In genomic region chr19:10612515-10613119, GRCh38 we compare ENCODE assay signal across 12 cellular contexts. TPM values are rescaled to one million over a fixed set of nuclear protein-coding genes. Genes with fewer than 3 reads are reported as not detected.
DNase-seq lines count a peak whose midpoint lies in the region; ATAC-seq and TF ChIP-seq lines count a peak whose summit lies in the region.
"Had no signal": no experiment of that assay in that cellular context is flagged by ENCODE, and none has a peak within 500 bp of the region (broad histone marks: within the 10 kb centered on the region; RNA-seq: fewer than 3 reads in every experiment).

No MANE protein-coding gene starts in this region.

- peak overlapping the region; percentile 11; the same call in 1 of the 2 replicates for H2AK5ac ChIP-seq in IMR-90 (ENCODE audit: low read depth, low read length)

- TF ChIP-seq POLR2A in IMR-90 (IDR thresholded peaks at IDR 0.05; ENCODE audit: low read depth, low read length) = no peak

- H3K9me3 ChIP-seq in IMR-90 (ENCODE audit: control insufficient read depth, insufficient read depth, low read length) = no peaks in the 10 kb centered on the region
- H3K9me3 ChIP-seq in MM.1S (replicated peaks; ENCODE audit: insufficient read depth, low read length) = no peaks in the 10 kb centered on the region
- H3K9me3 ChIP-seq: SJSA1 had no signal

- H2AFZ ChIP-seq in IMR-90 (replicated peaks; ENCODE audit: low read length, poor library complexity) (peak overlapping the region; percentile 16), MM.1S (ENCODE audit: low read length) (no peak overlapping the region)

- H3K4me3 ChIP-seq in IMR-90 (ENCODE audit: insufficient read depth, low read depth, low read length) (no peak overlapping the region), MM.1S (ENCODE audit: low read length) (no peak overlapping the region)
- H3K4me3 ChIP-seq: SJSA1 had no signal

- no peak overlapping the region for H3K9ac ChIP-seq in IMR-90 (ENCODE audit: low read depth, low read length)
- H3K9ac ChIP-seq in MM.1S (ENCODE audit: low read length) = no peak overlapping the region

- H3K36me3 ChIP-seq in IMR-90 (ENCODE audit: control insufficient read depth, insufficient read depth, low read length) = no peaks in the 10 kb centered on the region; the same call in 1 of the 2 replicates
- H3K36me3 ChIP-seq in MM.1S (replicated peaks; ENCODE audit: insufficient read depth, low read length) = no peaks in the 10 kb centered on the region

- H3K4me1 ChIP-seq in IMR-90 (ENCODE audit: control insufficient read depth, insufficient read depth, low read length) (peaks cover 10% of the 10 kb centered on the region), MM.1S (ENCODE audit: low read length) (no peaks in the 10 kb centered on the region)

- ATAC-seq in IMR-90 (ENCODE audit: low read depth) (peak; percentile 56), esophagus mucosa (peak; percentile 60)
- ATAC-seq in stimulated activated naive B cell treated with anti-CD40 and anti-IgM and Interleukin-4, amounts not matched to agents 10 μg/mL and 1 μg/mL and 100 μg/mL, for 72 hours (replicated peaks) = no peak

- no peak for TF ChIP-seq RAD21 in IMR-90 (IDR thresholded peaks at IDR 0.05; ENCODE audit: low read length)

- no peak overlapping the region for H2AK9ac ChIP-seq in IMR-90 (replicated peaks; ENCODE audit: low read depth, low read length, poor library complexity)

- intact Hi-C loops in IMR-90 (cut with micrococcal nuclease) = no loop called here

- peaks cover 7% of the 10 kb centered on the region for H4K20me1 ChIP-seq in IMR-90 (ENCODE audit: insufficient read depth, low read length)
- H4K20me1 ChIP-seq in MM.1S (ENCODE audit: insufficient read depth, low read length) = no peaks in the 10 kb centered on the region

- H3K4me2 ChIP-seq in IMR-90 (ENCODE audit: low read depth, low read length) (no peak overlapping the region), MM.1S (ENCODE audit: low read depth, low read length) (no peak overlapping the region)

- WGBS in IMR-90 (ENCODE audit: extremely low coverage in 2 of 2, insufficient read length in 1 of 2), 2 experiments = 43% methylated on average over 5 of the region's 15 CpGs; no CpG with 5 or more reads in 1 of the 2 experiments

- peak overlapping the region; percentile 65 for H3K27ac Mint-ChIP-seq in stimulated activated naive B cell treated with anti-CD40 and anti-IgM and Interleukin-4, amounts not matched to agents 10 μg/mL and 1 μg/mL and 100 μg/mL, for 72 hours
- H3K27ac Mint-ChIP-seq in glutamatergic neuron (ENCODE audit: unreplicated experiment) = no peak overlapping the region
- H3K27ac Mint-ChIP-seq in activated CD4-positive, alpha-beta memory T cell treated with anti-CD3 and anti-CD28 coated beads, Interleukin-2, amount 10 ng/mL, durations not matched to agents 7 days and 5 days = no peak overlapping the region

- H2BK15ac ChIP-seq in IMR-90 (ENCODE audit: low read depth, low read length) = no peak overlapping the region

- H3K9me3 Mint-ChIP-seq in stimulated activated naive B cell treated with anti-CD40 and anti-IgM and Interleukin-4, amounts not matched to agents 10 μg/mL and 1 μg/mL and 100 μg/mL, for 72 hours = peaks cover 0 to 2% of the 10 kb centered on the region in 2 donors
- H3K9me3 Mint-ChIP-seq in glutamatergic neuron (ENCODE audit: unreplicated experiment) = peaks cover 2% of the 10 kb centered on the region
- no peaks in the 10 kb centered on the region for H3K9me3 Mint-ChIP-seq in activated CD4-positive, alpha-beta memory T cell treated with anti-CD3 and anti-CD28 coated beads, Interleukin-2, amount 10 ng/mL, durations not matched to agents 7 days and 5 days

- no peak overlapping the region for H3K4me3 Mint-ChIP-seq in stimulated activated naive B cell treated with anti-CD40 and anti-IgM and Interleukin-4, amounts not matched to agents 10 μg/mL and 1 μg/mL and 100 μg/mL, for 72 hours
- H3K4me3 Mint-ChIP-seq in glutamatergic neuron (ENCODE audit: unreplicated experiment) = no peak overlapping the region
- no peak overlapping the region for H3K4me3 Mint-ChIP-seq in activated CD4-positive, alpha-beta memory T cell treated with anti-CD3 and anti-CD28 coated beads, Interleukin-2, amount 10 ng/mL, durations not matched to agents 7 days and 5 days

- H2BK5ac ChIP-seq in IMR-90 (ENCODE audit: low read depth, low read length, poor library complexity, severe bottlenecking) = peak overlapping the region; percentile 59

- H3K18ac ChIP-seq in IMR-90 (ENCODE audit: low read depth, low read length) = no peak overlapping the region

- POLR2A ChIA-PET in IMR-90 (lab: Charles Lee; ENCODE audit: unreplicated experiment) = no interaction called here
- POLR2A ChIA-PET in activated CD4-positive, alpha-beta memory T cell treated with anti-CD3 and anti-CD28 coated beads, Interleukin-2, amount 10 ng/mL, durations not matched to agents 7 days and 5 days (lab: Charles Lee) = interaction anchor here (0.8 to 2.6 kb wide), 5 partner anchors 10 to 40 kb away, joined by 3 to 21 read pairs (median 5); partner anchors contain the start of gene SLC44A2

- H3K56ac ChIP-seq in IMR-90 (ENCODE audit: extremely low read depth, insufficient read depth, low read length) = no peak overlapping the region

- peak overlapping the region; percentile 55; the same call in 1 of the 2 replicates for H3K4ac ChIP-seq in IMR-90 (ENCODE audit: low read depth, low read length)

- H4K91ac ChIP-seq in IMR-90 (ENCODE audit: insufficient read depth, low read depth, low read length) = peak overlapping the region; percentile 36

- TF ChIP-seq CTCF in IMR-90 (conservative IDR thresholded peaks at IDR 0.05; ENCODE audit: low read depth, low read length) (no peak), glutamatergic neuron (IDR thresholded peaks at IDR 0.05; ENCODE audit: partially characterized antibody, unreplicated experiment) (no peak), MM.1S (IDR thresholded peaks at IDR 0.05; ENCODE audit: low read length) (no peak)

- H3K36me3 Mint-ChIP-seq in stimulated activated naive B cell treated with anti-CD40 and anti-IgM and Interleukin-4, amounts not matched to agents 10 μg/mL and 1 μg/mL and 100 μg/mL, for 72 hours = peaks cover 25 to 27% of the 10 kb centered on the region in 2 donors
- no peaks in the 10 kb centered on the region for H3K36me3 Mint-ChIP-seq in glutamatergic neuron (ENCODE audit: unreplicated experiment)
- H3K36me3 Mint-ChIP-seq in activated CD4-positive, alpha-beta memory T cell treated with anti-CD3 and anti-CD28 coated beads, Interleukin-2, amount 10 ng/mL, durations not matched to agents 7 days and 5 days (ENCODE audit: low read depth) = peaks cover 16% of the 10 kb centered on the region

- H2BK20ac ChIP-seq in IMR-90 (ENCODE audit: low read depth, low read length) = no peak overlapping the region

- H3K27ac ChIP-seq in IMR-90 (ENCODE audit: insufficient read depth, low read length) (no peak overlapping the region), MM.1S (ENCODE audit: low read length) (no peak overlapping the region)
- H3K27ac ChIP-seq: HL-60, SJSA1 had no signal

- CTCF ChIA-PET in IMR-90 (lab: Yijun Ruan, JAX) = no interaction called here
- CTCF ChIA-PET in activated CD4-positive, alpha-beta memory T cell treated with anti-CD3 and anti-CD28 coated beads, Interleukin-2, amount 10 ng/mL, durations not matched to agents 7 days and 5 days (lab: Charles Lee) = interaction anchor here (2.1 kb wide), 1 partner anchor 32 kb away, joined by 7 read pairs; no protein-coding TSS in a partner anchor

- H3F3A ChIP-seq in MM.1S (ENCODE audit: insufficient read depth, low read length) = no peaks in the 10 kb centered on the region

- DNase-seq in IMR-90 (no peak), medulla oblongata (ENCODE audit: extremely low spot score) (peak; percentile 71), glutamatergic neuron (no peak), NCI-H748 treated with DMSO at 0.1 percent for 48 hours (lab: John Stamatoyannopoulos, UW) (no peak), MM.1S (no peak)
- no peak for DNase-seq in stimulated activated naive B cell treated with anti-CD40 and anti-IgM and Interleukin-4, amounts not matched to agents 10 μg/mL and 1 μg/mL and 100 μg/mL, for 72 hours
- DNase-seq in activated CD4-positive, alpha-beta memory T cell treated with anti-CD3 and anti-CD28 coated beads, Interleukin-2, amount 10 ng/mL, durations not matched to agents 7 days and 5 days = no peak
- DNase-seq: islet precursor cell, NCI-H1930 had no signal

- peaks cover 27 to 75% of the 10 kb centered on the region in 2 experiments for H3K79me1 ChIP-seq in IMR-90 (ENCODE audit: low read depth in 1 of 2, low read length in 2 of 2)

- dilution Hi-C loops in IMR-90 (cut with HindIII; ENCODE audit: low sequenced_read_pairs, unreplicated experiment) = no loop called here

- no peaks in the 10 kb centered on the region for H3K9me2 ChIP-seq in MM.1S (replicated peaks; ENCODE audit: insufficient read depth, low read length)

- H4K8ac ChIP-seq in IMR-90 (ENCODE audit: low read depth in 2 of 2, low read length in 2 of 2) = peak overlapping the region in 1 of 2 experiments; percentile 73; a peak in 2 of 4 replicates

- H3K27me3 ChIP-seq in IMR-90 (ENCODE audit: control insufficient read depth, insufficient read depth, low read length) = no peaks in the 10 kb centered on the region
- no peaks in the 10 kb centered on the region for H3K27me3 ChIP-seq in MM.1S (replicated peaks; ENCODE audit: insufficient read depth, low read length)
- H3K27me3 ChIP-seq: SJSA1 had no signal

- no peak overlapping the region for H3K23ac ChIP-seq in IMR-90 (ENCODE audit: low read depth, low read length)

- in situ Hi-C loops in IMR-90 (cut with MboI; ENCODE audit: low sequenced_read_pairs) = no loop called here

- no peak overlapping the region; the same call in 1 of the 2 replicates for H2BK120ac ChIP-seq in IMR-90 (ENCODE audit: low read depth, low read length)

- H4K5ac ChIP-seq in IMR-90 (ENCODE audit: low read depth, low read length) = no peak overlapping the region

- 0 out of 2 replicates have a peak overlapping the region, but pooled peaks have one; percentile 62 for H3K14ac ChIP-seq in IMR-90 (replicated peaks; ENCODE audit: low read depth, low read length)

- no peaks in the 10 kb centered on the region for H3K27me3 Mint-ChIP-seq in stimulated activated naive B cell treated with anti-CD40 and anti-IgM and Interleukin-4, amounts not matched to agents 10 μg/mL and 1 μg/mL and 100 μg/mL, for 72 hours
- no peaks in the 10 kb centered on the region for H3K27me3 Mint-ChIP-seq in glutamatergic neuron (ENCODE audit: unreplicated experiment)
- no peaks in the 10 kb centered on the region for H3K27me3 Mint-ChIP-seq in activated CD4-positive, alpha-beta memory T cell treated with anti-CD3 and anti-CD28 coated beads, Interleukin-2, amount 10 ng/mL, durations not matched to agents 7 days and 5 days

- H3K79me2 ChIP-seq in MM.1S (ENCODE audit: low read length) = no peaks in the 10 kb centered on the region

- peaks cover 12 to 51% of the 10 kb centered on the region in 2 donors for H3K4me1 Mint-ChIP-seq in stimulated activated naive B cell treated with anti-CD40 and anti-IgM and Interleukin-4, amounts not matched to agents 10 μg/mL and 1 μg/mL and 100 μg/mL, for 72 hours
- H3K4me1 Mint-ChIP-seq in glutamatergic neuron (ENCODE audit: low read depth, unreplicated experiment) = peaks cover 3% of the 10 kb centered on the region
- H3K4me1 Mint-ChIP-seq in activated CD4-positive, alpha-beta memory T cell treated with anti-CD3 and anti-CD28 coated beads, Interleukin-2, amount 10 ng/mL, durations not matched to agents 7 days and 5 days = peaks cover 28% of the 10 kb centered on the region

- BruUV-seq in IMR-90 (replicated peaks; lab: Mats Ljungman, UMichigan) = no TSS peak

- H3K9me1 ChIP-seq in IMR-90 (ENCODE audit: insufficient read depth, low read length) = peaks cover 12% of the 10 kb centered on the region

RNA-seq across cellular contexts. Expression of gene SLC44A2, which starts 12.7 kb away (rescaled TPM):
- total RNA-seq in IMR-90 (2012; rRNA removed) = 25.8 and 28.5 TPM in 2 replicates
- 62.1 and 62.9 TPM in 2 replicates for polyA plus RNA-seq in IMR-90 (2012; rRNA removed)
- 44.2 and 47.4 TPM in 2 replicates for polyA plus RNA-seq in IMR-90 (2012; cell fraction: cytosol; rRNA removed)
- polyA plus RNA-seq in IMR-90 (2012; cell fraction: nucleus; rRNA removed; ENCODE audit: low replicate concordance) = 90.2 and 94.3 TPM in 2 replicates
- total RNA-seq in esophagus mucosa = 109 TPM
- total RNA-seq in glutamatergic neuron (ENCODE audit: unreplicated experiment) = 129 TPM
- total RNA-seq in activated CD4-positive, alpha-beta memory T cell treated with anti-CD3 and anti-CD28 coated beads, Interleukin-2, amount 10 ng/mL, durations not matched to agents 7 days and 5 days = 100 to 1,000 TPM; 147 to 152 TPM

RNA-seq across cellular contexts. Expression of gene AP1M2, which starts 25.5 kb away (rescaled TPM):
- not detected in 2 replicates for total RNA-seq in IMR-90 (2012; rRNA removed)
- 0.17 and 0.37 TPM in 2 replicates for polyA plus RNA-seq in IMR-90 (2012; rRNA removed)
- polyA plus RNA-seq in IMR-90 (2012; cell fraction: cytosol; rRNA removed) = 0.22 and 0.26 TPM in 2 replicates
- 0.25 TPM in 1 of 2 replicates, not detected in the other for polyA plus RNA-seq in IMR-90 (2012; cell fraction: nucleus; rRNA removed; ENCODE audit: low replicate concordance)
- total RNA-seq in esophagus mucosa = 61.5 TPM
- total RNA-seq in glutamatergic neuron (ENCODE audit: unreplicated experiment) = 1.2 TPM
- not detected for total RNA-seq in activated CD4-positive, alpha-beta memory T cell treated with anti-CD3 and anti-CD28 coated beads, Interleukin-2, amount 10 ng/mL, durations not matched to agents 7 days and 5 days

RNA-seq across cellular contexts. Expression of gene ILF3, which starts 41.5 kb away (rescaled TPM):
- total RNA-seq in IMR-90 (2012; rRNA removed) (95.3 and 120 TPM in 2 replicates), esophagus mucosa (160 TPM), glutamatergic neuron (ENCODE audit: unreplicated experiment) (536 TPM)
- polyA plus RNA-seq in IMR-90 (2012; rRNA removed) = 155 and 166 TPM in 2 replicates
- polyA plus RNA-seq in IMR-90 (2012; cell fraction: cytosol; rRNA removed) = 86.0 and 97.7 TPM in 2 replicates
- 521 and 599 TPM in 2 replicates for polyA plus RNA-seq in IMR-90 (2012; cell fraction: nucleus; rRNA removed; ENCODE audit: low replicate concordance)
- 100 to 1,000 TPM; 301 to 324 TPM for total RNA-seq in activated CD4-positive, alpha-beta memory T cell treated with anti-CD3 and anti-CD28 coated beads, Interleukin-2, amount 10 ng/mL, durations not matched to agents 7 days and 5 days

RNA-seq across cellular contexts. Expression of gene CDKN2D, which starts 43.8 kb away (rescaled TPM):
- total RNA-seq in IMR-90 (2012; rRNA removed) = 3.6 and 3.9 TPM in 2 replicates
- 8.5 and 9.3 TPM in 2 replicates for polyA plus RNA-seq in IMR-90 (2012; rRNA removed)
- 3.6 and 11.0 TPM in 2 replicates for polyA plus RNA-seq in IMR-90 (2012; cell fraction: cytosol; rRNA removed)
- polyA plus RNA-seq in IMR-90 (2012; cell fraction: nucleus; rRNA removed; ENCODE audit: low replicate concordance) = 3.6 and 5.5 TPM in 2 replicates
- 8.4 TPM for total RNA-seq in esophagus mucosa
- 68.3 TPM for total RNA-seq in glutamatergic neuron (ENCODE audit: unreplicated experiment)
- 10 to 100 TPM; 85.4 to 89.4 TPM for total RNA-seq in activated CD4-positive, alpha-beta memory T cell treated with anti-CD3 and anti-CD28 coated beads, Interleukin-2, amount 10 ng/mL, durations not matched to agents 7 days and 5 days

RNA-seq across cellular contexts. Expression of gene KRI1, which starts 46.8 kb away (rescaled TPM):
- 5.7 and 7.8 TPM in 2 replicates for total RNA-seq in IMR-90 (2012; rRNA removed)
- 12.9 and 13.3 TPM in 2 replicates for polyA plus RNA-seq in IMR-90 (2012; rRNA removed)
- polyA plus RNA-seq in IMR-90 (2012; cell fraction: cytosol; rRNA removed) = 7.1 and 11.1 TPM in 2 replicates
- polyA plus RNA-seq in IMR-90 (2012; cell fraction: nucleus; rRNA removed; ENCODE audit: low replicate concordance) = 50.6 and 58.6 TPM in 2 replicates
- 22.5 TPM for total RNA-seq in esophagus mucosa
- total RNA-seq in glutamatergic neuron (ENCODE audit: unreplicated experiment) = 24.1 TPM
- 10 to 100 TPM; 45.5 TPM for total RNA-seq in activated CD4-positive, alpha-beta memory T cell treated with anti-CD3 and anti-CD28 coated beads, Interleukin-2, amount 10 ng/mL, durations not matched to agents 7 days and 5 days

Comparison
In these comparisons a context has a peak if more than half of its experiments do, and no peak if none do; other contexts are left out.
1. ATAC-seq: peak in IMR-90 (single experiment) and esophagus mucosa (single experiment); none in stimulated activated naive B cell treated with anti-CD40 and anti-IgM and Interleukin-4, amounts not matched to agents 10 μg/mL and 1 μg/mL and 100 μg/mL, for 72 hours (0 of 2).
2. RNA of gene AP1M2, which starts 25.5 kb away (total RNA-seq): 61.5 TPM in esophagus mucosa (single experiment); 1.2 TPM in glutamatergic neuron (single experiment), not detected in activated CD4-positive, alpha-beta memory T cell treated with anti-CD3 and anti-CD28 coated beads, Interleukin-2, amount 10 ng/mL, durations not matched to agents 7 days and 5 days and not detected in IMR-90; every median in the first group is over 10 times any median in the second.